Comparison of ENCODE assay signal across 8 cellular contexts in genomic region chr14:76919431-76919810, GRCh38.
DNase-seq lines count a peak whose midpoint lies in the region; ATAC-seq and TF ChIP-seq lines count a peak whose summit lies in the region.

No MANE protein-coding gene starts in this region.

- peak overlapping the region in 4 of 7 donors; percentile 29 to 68 (median 58) for H3K27ac Mint-ChIP-seq in CD4-positive, alpha-beta memory T cell
- H3K27ac Mint-ChIP-seq in T-helper 17 cell (peak overlapping the region; percentile 91), progenitor cell of endocrine pancreas (peak overlapping the region; percentile 90)

- H3K4me1 Mint-ChIP-seq in CD4-positive, alpha-beta memory T cell, result peaks cover 21 to 64% (median 47%) of the 10 kb centered on the region in 4 donors
- H3K4me1 Mint-ChIP-seq in T-helper 17 cell, result peaks cover 29% of the 10 kb centered on the region
- peaks cover 60% of the 10 kb centered on the region for H3K4me1 Mint-ChIP-seq in progenitor cell of endocrine pancreas (ENCODE audit: low read depth)

- ATAC-seq in T-helper 17 cell, result no peak

- H3K4me3 Mint-ChIP-seq in CD4-positive, alpha-beta memory T cell, result peak overlapping the region in 3 of 8 donors; percentile 15 to 52 (median 25)
- H3K4me3 Mint-ChIP-seq in T-helper 17 cell (peak overlapping the region; percentile 21), progenitor cell of endocrine pancreas (ENCODE audit: low read depth) (peak overlapping the region; percentile 9)

- no peaks in the 10 kb centered on the region for H3K9me3 ChIP-seq in CD4-positive, alpha-beta memory T cell (ENCODE audit: control insufficient read depth in 1 of 2, low read length in 2 of 2)
- no peaks in the 10 kb centered on the region for H3K9me3 ChIP-seq in T-helper 17 cell (ENCODE audit: control insufficient read depth, low read length, poor library complexity, severe bottlenecking)

- intact Hi-C loops in CD4-positive, alpha-beta memory T cell (cut with micrococcal nuclease), result no loop called here

- H3K36me3 ChIP-seq in CD4-positive, alpha-beta memory T cell (ENCODE audit: insufficient read depth, low read length), result no peaks in the 10 kb centered on the region

- DNase-seq in CD4-positive, alpha-beta memory T cell, result no peak
- no peak for DNase-seq in T-helper 17 cell
- DNase-seq in fibroblast of the aortic adventitia (ENCODE audit: low read depth), result peak; percentile 39
- no peak for DNase-seq in progenitor cell of endocrine pancreas (ENCODE audit: low spot score, unreplicated experiment)
- DNase-seq in HEK293T (ENCODE audit: extremely low spot score), result no peak
- DNase-seq in DMS153 treated with DMSO at 0.1 percent for 48 hours (lab: John Stamatoyannopoulos, UW; ENCODE audit: unreplicated experiment), result no peak
- DNase-seq in SHP77 (lab: John Stamatoyannopoulos, UW), result no peak
- DNase-seq in AG08396 (ENCODE audit: low spot score), result no peak

- H3K27me3 ChIP-seq in CD4-positive, alpha-beta memory T cell (ENCODE audit: insufficient read depth, low read length), result no peaks in the 10 kb centered on the region

- H3K36me3 Mint-ChIP-seq in CD4-positive, alpha-beta memory T cell, result no peaks in the 10 kb centered on the region
- H3K36me3 Mint-ChIP-seq in T-helper 17 cell (ENCODE audit: low read depth), result no peaks in the 10 kb centered on the region
- H3K36me3 Mint-ChIP-seq in progenitor cell of endocrine pancreas (ENCODE audit: insufficient read depth), result no peaks in the 10 kb centered on the region

- H3K4me1 ChIP-seq in CD4-positive, alpha-beta memory T cell (ENCODE audit: insufficient read depth, low read length), result peaks cover 33% of the 10 kb centered on the region

- TF ChIP-seq CTCF in fibroblast of the aortic adventitia (IDR thresholded peaks at IDR 0.05; ENCODE audit: insufficient read depth, low read length), result no peak
- TF ChIP-seq CTCF in progenitor cell of endocrine pancreas (IDR thresholded peaks at IDR 0.05; ENCODE audit: unreplicated experiment), result no peak

- peaks cover 0 to 1% (median 0%) of the 10 kb centered on the region in 8 donors for H3K9me3 Mint-ChIP-seq in CD4-positive, alpha-beta memory T cell
- no peaks in the 10 kb centered on the region for H3K9me3 Mint-ChIP-seq in progenitor cell of endocrine pancreas (ENCODE audit: low read depth)

- H3K27ac ChIP-seq in CD4-positive, alpha-beta memory T cell (ENCODE audit: low read depth, low read length), result no peak overlapping the region

- no peaks in the 10 kb centered on the region for H3K27me3 Mint-ChIP-seq in CD4-positive, alpha-beta memory T cell
- H3K27me3 Mint-ChIP-seq in T-helper 17 cell, result no peaks in the 10 kb centered on the region
- H3K27me3 Mint-ChIP-seq in progenitor cell of endocrine pancreas, result no peaks in the 10 kb centered on the region

- POLR2A ChIA-PET in CD4-positive, alpha-beta memory T cell (lab: Charles Lee; ENCODE audit: partially characterized antibody), result interaction anchor here (0.6 to 2.8 kb wide), 7 partner anchors 11 to 134 kb away, joined by 3 to 22 read pairs (median 3); no protein-coding TSS in a partner anchor
- POLR2A ChIA-PET in HEK293T (lab: Yijun Ruan, JAX), result interaction anchor here (1.0 to 3.5 kb wide), 5 partner anchors 17 to 121 kb away, joined by 3 to 15 read pairs (median 6); no protein-coding TSS in a partner anchor

- CTCF ChIA-PET in CD4-positive, alpha-beta memory T cell (lab: Charles Lee; ENCODE audit: partially characterized antibody), result interaction anchor here (0.6 to 14.2 kb wide), 8 partner anchors 10 to 913 kb away, joined by 4 to 360 read pairs (median 27); no protein-coding TSS in a partner anchor
- CTCF ChIA-PET in HEK293T (lab: Yijun Ruan, JAX), result interaction anchor here (0.6 to 3.5 kb wide), 4 partner anchors 21 to 140 kb away, joined by 5 to 12 read pairs (median 6); no protein-coding TSS in a partner anchor

- no peak overlapping the region for H3K4me3 ChIP-seq in CD4-positive, alpha-beta memory T cell (ENCODE audit: low read length in 2 of 2)
- H3K4me3 ChIP-seq in fibroblast of the aortic adventitia (ENCODE audit: low read depth, low read length), result peak overlapping the region; percentile 22

TF ChIP-seq in HEK293T, 16 proteins besides CTCF, POLR2A, EP300 and RAD21:
- TF ChIP-seq LEF1 (IDR thresholded peaks at IDR 0.05; ENCODE audit: borderline replicate concordance) (no peak), ARNT (IDR thresholded peaks at IDR 0.05) (no peak), HDGF (IDR thresholded peaks at IDR 0.05; ENCODE audit: borderline replicate concordance) (no peak), ZNF384 (IDR thresholded peaks at IDR 0.05) (no peak), ELF4 (IDR thresholded peaks at IDR 0.05) (no peak), SP1 (IDR thresholded peaks at IDR 0.05) (no peak)
